Comparison of ENCODE assay signal across 1 cellular context in genomic region chr4:14783011-14783877, GRCh38.
TF ChIP-seq lines count a peak whose summit lies in the region.

No MANE protein-coding gene starts in this region.

TF ChIP-seq in GM12878, 131 proteins besides CTCF, POLR2A, EP300 and RAD21 (continued from another document):
- TF ChIP-seq FOXM1 (IDR thresholded peaks at IDR 0.05; ENCODE audit: low read depth, low read length) (peak; percentile 76; the same call in 1 of the 2 replicates), SIN3A (IDR thresholded peaks at IDR 0.05; ENCODE audit: low read depth, low read length) (no peak), ZNF24 (IDR thresholded peaks at IDR 0.05) (no peak), RB1 (IDR thresholded peaks at IDR 0.05; ENCODE audit: borderline replicate concordance) (no peak), MEF2B (IDR thresholded peaks at IDR 0.05; ENCODE audit: partially characterized antibody, poor library complexity, severe bottlenecking) (peak; percentile 62), CREM (IDR thresholded peaks at IDR 0.05; ENCODE audit: low read depth) (peak; percentile 78), PML (IDR thresholded peaks at IDR 0.05; ENCODE audit: low read length) (0 out of 2 replicates have a peak, but pooled peaks have one; percentile 55), MTA2 (IDR thresholded peaks at IDR 0.05; ENCODE audit: low read depth) (peak; percentile 57; the same call in 1 of the 2 replicates), MAX (IDR thresholded peaks at IDR 0.05; ENCODE audit: low read depth, low read length) (no peak), STAT1 (conservative IDR thresholded peaks at IDR 0.05) (no peak), IKZF1 (conservative IDR thresholded peaks at IDR 0.05) (peak; percentile 47; the same call in 1 of the 2 replicates), RELA (IDR thresholded peaks at IDR 0.05; ENCODE audit: borderline replicate concordance, partially characterized antibody) (peak; percentile 12), POLR2AphosphoS5 (IDR thresholded peaks at IDR 0.05; ENCODE audit: low read length) (no peak), YY1 (IDR thresholded peaks at IDR 0.05; ENCODE audit: low read depth, low read length) (no peak), DPF2 (IDR thresholded peaks at IDR 0.05) (0 out of 2 replicates have a peak, but pooled peaks have one; percentile 43), HDAC2 (IDR thresholded peaks at IDR 0.05) (no peak), FOS (IDR thresholded peaks at IDR 0.05; ENCODE audit: borderline replicate concordance, extremely low read depth, insufficient read length) (no peak), NFYA (IDR thresholded peaks at IDR 0.05; ENCODE audit: borderline replicate concordance, low read depth, low read length) (no peak), MEF2A (IDR thresholded peaks at IDR 0.05; ENCODE audit: insufficient read depth, low read depth, low read length) (peak; percentile 82), IRF4 (IDR thresholded peaks at IDR 0.05; ENCODE audit: low read depth, low read length) (peak; percentile 81), PAX8 (IDR thresholded peaks at IDR 0.05) (no peak), CREB1 (IDR thresholded peaks at IDR 0.05; ENCODE audit: low read depth) (peak; percentile 56; the same call in 1 of the 2 replicates), GABPA (IDR thresholded peaks at IDR 0.05; ENCODE audit: low read depth) (peak; percentile 24; the same call in 1 of the 2 replicates), SREBF2 (IDR thresholded peaks at IDR 0.05; ENCODE audit: low read length) (no peak), SPI1 (IDR thresholded peaks at IDR 0.05; ENCODE audit: borderline replicate concordance, insufficient read depth, low read depth, low read length) (peak; percentile 39; the same call in 1 of the 2 replicates), MTA3 (IDR thresholded peaks at IDR 0.05; ENCODE audit: borderline replicate concordance, low read length) (no peak), WRNIP1 (IDR thresholded peaks at IDR 0.05; ENCODE audit: borderline replicate concordance, low read depth, low read length) (no peak), E4F1 (IDR thresholded peaks at IDR 0.05; ENCODE audit: borderline replicate concordance, partially characterized antibody) (no peak), CHD4 (IDR thresholded peaks at IDR 0.05) (no peak), ATF7 (IDR thresholded peaks at IDR 0.05; ENCODE audit: low read depth) (0 out of 2 replicates have a peak, but pooled peaks have one; percentile 31), BCL11A (IDR thresholded peaks at IDR 0.05; ENCODE audit: low read depth, low read length) (peak; percentile 82), ETV6 (conservative IDR thresholded peaks at IDR 0.05 in 1 of 2, IDR thresholded peaks at IDR 0.05 in 1 of 2; ENCODE audit: borderline replicate concordance in 1 of 2, low read depth in 1 of 2) (peak in 1 of 2 experiments; percentile 56; a peak in 2 of 4 replicates), PRDM15 (CRISPR knock-in tag; IDR thresholded peaks at IDR 0.05) (no peak), SUPT20H (IDR thresholded peaks at IDR 0.05; ENCODE audit: borderline replicate concordance, control insufficient read depth, low read depth, low read length) (no peak), RBBP5 (conservative IDR thresholded peaks at IDR 0.05) (no peak), BCL3 (IDR thresholded peaks at IDR 0.05; ENCODE audit: borderline replicate concordance, insufficient read depth, low read depth, low read length, poor library complexity, severe bottlenecking) (peak; percentile 22), JUNB (IDR thresholded peaks at IDR 0.05) (peak; percentile 91), REST (IDR thresholded peaks at IDR 0.05; ENCODE audit: low read depth, low read length) (no peak), ZBTB40 (IDR thresholded peaks at IDR 0.05; ENCODE audit: borderline replicate concordance) (no peak), PAX5 (IDR thresholded peaks at IDR 0.05; ENCODE audit: borderline replicate concordance, low read depth, low read length) (peak; percentile 52; the same call in 1 of the 2 replicates)
